Comparison of ENCODE assay signal across 16 cellular contexts in the genomic region with DNA sequence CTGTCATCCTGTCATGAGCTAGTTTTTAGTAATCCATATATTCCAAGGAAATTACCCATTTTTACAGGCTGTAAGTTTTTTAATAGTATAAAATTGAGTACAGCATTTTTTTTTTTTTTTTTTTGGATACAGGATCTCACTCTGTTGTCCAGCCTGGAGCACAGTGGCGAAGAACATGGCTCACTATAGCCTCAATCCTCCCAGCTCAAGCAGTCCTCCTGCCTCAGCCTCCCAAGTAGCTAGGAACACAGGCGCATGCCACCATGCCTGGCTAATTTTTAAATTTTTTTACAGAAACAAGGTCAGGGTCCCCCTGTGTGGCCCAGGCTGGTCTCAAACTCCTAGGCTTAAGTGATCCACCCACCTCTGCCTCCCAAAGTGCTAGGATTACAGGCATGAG. TPM values are rescaled to one million over a fixed set of nuclear protein-coding genes. Genes with fewer than 3 reads are reported as not detected.
DNase-seq lines count a peak whose midpoint lies in the region; ATAC-seq, FAIRE-seq and TF ChIP-seq lines count a peak whose summit lies in the region.
"Had no signal": no experiment of that assay in that cellular context is flagged by ENCODE, and none has a peak within 500 bp of the region (broad histone marks: within the 10 kb centered on the region; RNA-seq: fewer than 3 reads in every experiment).

No MANE protein-coding gene starts in this region.

- BruUV-seq in K562 (replicated peaks; lab: Mats Ljungman, UMichigan): no TSS peak

- H3K4me3 ChIP-seq in K562: no peak overlapping the region
- H3K4me3 ChIP-seq: BLaER1 treated with 17β-estradiol and CSF1 and Interleukin-3, amounts not matched to agents 10 nM and 100 nM; HAP-1 had no signal

- intact Hi-C loops in K562 (cut with micrococcal nuclease): no loop called here
- intact Hi-C loops in natural killer cell (cut with micrococcal nuclease): no loop called here

- H3K4me1 ChIP-seq in K562 (replicated peaks in 1 of 2; ENCODE audit: control insufficient read depth in 2 of 2, insufficient read depth in 2 of 2, low read length in 2 of 2): peaks cover 3 to 29% of the 10 kb centered on the region in 2 experiments; a peak in 3 of 5 replicates
- no peaks in the 10 kb centered on the region for H3K4me1 ChIP-seq in foreskin keratinocyte
- H3K4me1 ChIP-seq: BLaER1 treated with 17β-estradiol and CSF1 and Interleukin-3, amounts not matched to agents 10 nM and 100 nM; HAP-1 had no signal

- no peak overlapping the region for H2AFZ ChIP-seq in K562 (ENCODE audit: low read depth, low read length)

- TF ChIP-seq POLR2A in K562 (conservative IDR thresholded peaks at IDR 0.05): no peak

- H3K9me3 Mint-ChIP-seq in activated naive CD4-positive, alpha-beta T cell treated with anti-CD3 and anti-CD28 coated beads, Interleukin-2, amount 50 U/mL, for 72 hours: no peaks in the 10 kb centered on the region
- no peaks in the 10 kb centered on the region for H3K9me3 Mint-ChIP-seq in activated naive CD4-positive, alpha-beta T cell treated with anti-CD3 and anti-CD28 coated beads, Interleukin-2, amount 10 ng/mL, durations not matched to agents 7 days and 5 days
- no peaks in the 10 kb centered on the region for H3K9me3 Mint-ChIP-seq in natural killer cell
- H3K9me3 Mint-ChIP-seq in stimulated activated naive B cell treated with anti-CD40 and anti-IgM and Interleukin-4, amounts not matched to agents 10 μg/mL and 1 μg/mL and 100 μg/mL, for 72 hours: no peaks in the 10 kb centered on the region
- H3K9me3 Mint-ChIP-seq: CD4-positive, CD25-positive, alpha-beta regulatory T cell had no signal

- no peaks in the 10 kb centered on the region for H3K27me3 Mint-ChIP-seq in activated naive CD4-positive, alpha-beta T cell treated with anti-CD3 and anti-CD28 coated beads, Interleukin-2, amount 10 ng/mL, durations not matched to agents 7 days and 5 days
- no peaks in the 10 kb centered on the region for H3K27me3 Mint-ChIP-seq in natural killer cell (ENCODE audit: low read depth in 2 of 2)
- no peaks in the 10 kb centered on the region for H3K27me3 Mint-ChIP-seq in stimulated activated naive B cell treated with anti-CD40 and anti-IgM and Interleukin-4, amounts not matched to agents 10 μg/mL and 1 μg/mL and 100 μg/mL, for 72 hours
- H3K27me3 Mint-ChIP-seq: CD4-positive, CD25-positive, alpha-beta regulatory T cell had no signal

- H3K9me1 ChIP-seq in K562 (ENCODE audit: control insufficient read depth, insufficient read depth, low read length): no peaks in the 10 kb centered on the region

- H3K27ac Mint-ChIP-seq in activated naive CD4-positive, alpha-beta T cell treated with anti-CD3 and anti-CD28 coated beads, Interleukin-2, amount 50 U/mL, for 72 hours: peak overlapping the region; percentile 54 to 68
- H3K27ac Mint-ChIP-seq in activated naive CD4-positive, alpha-beta T cell treated with anti-CD3 and anti-CD28 coated beads, Interleukin-2, amount 10 ng/mL, durations not matched to agents 7 days and 5 days: no peak overlapping the region
- peak overlapping the region; percentile 13 to 75 for H3K27ac Mint-ChIP-seq in natural killer cell
- H3K27ac Mint-ChIP-seq in stimulated activated naive B cell treated with anti-CD40 and anti-IgM and Interleukin-4, amounts not matched to agents 10 μg/mL and 1 μg/mL and 100 μg/mL, for 72 hours: peak overlapping the region; percentile 47

- TF ChIP-seq RAD21 in K562 (CRISPR knock-in tag; conservative IDR thresholded peaks at IDR 0.05 in 1 of 2, IDR thresholded peaks at IDR 0.05 in 1 of 2): no peak

- no peak for TF ChIP-seq CTCF in K562 (IDR thresholded peaks at IDR 0.05 in 2 of 3, conservative IDR thresholded peaks at IDR 0.05 in 1 of 3; ENCODE audit: insufficient read depth in 2 of 3, low read depth in 1 of 3, low read length in 3 of 3)
- no peak for TF ChIP-seq CTCF in natural killer cell (IDR thresholded peaks at IDR 0.05)
- TF ChIP-seq CTCF in foreskin keratinocyte (conservative IDR thresholded peaks at IDR 0.05): no peak

- in situ Hi-C loops in K562 (cut with MboI): no loop called here

- H4K20me1 ChIP-seq in K562 (replicated peaks; ENCODE audit: control insufficient read depth, insufficient read depth, low read length): no peaks in the 10 kb centered on the region; the same call in 1 of the 2 replicates

- no peaks in the 10 kb centered on the region for H3K27me3 ChIP-seq in K562 (ENCODE audit: control insufficient read depth in 2 of 2, insufficient read depth in 2 of 2, low read length in 2 of 2)
- H3K27me3 ChIP-seq in foreskin keratinocyte: no peaks in the 10 kb centered on the region
- H3K27me3 ChIP-seq: BLaER1 treated with 17β-estradiol and CSF1 and Interleukin-3, amounts not matched to agents 10 nM and 100 nM had no signal

- TF ChIP-seq EP300 in K562 (IDR thresholded peaks at IDR 0.05; ENCODE audit: low read length): no peak

- no peak for ATAC-seq in activated naive CD4-positive, alpha-beta T cell treated with anti-CD3 and anti-CD28 coated beads, Interleukin-2, amount 50 U/mL, for 72 hours
- no peak for ATAC-seq in K562
- no peak for ATAC-seq in natural killer cell
- ATAC-seq in stimulated activated naive B cell treated with anti-CD40 and anti-IgM and Interleukin-4, amounts not matched to agents 10 μg/mL and 1 μg/mL and 100 μg/mL, for 72 hours (replicated peaks): no peak
- no peak for ATAC-seq in GM18868 (IDR thresholded peaks at IDR 0.05; ENCODE audit: unreplicated experiment)
- ATAC-seq in foreskin keratinocyte: no peak

- no peak overlapping the region for H3K4me3 Mint-ChIP-seq in activated naive CD4-positive, alpha-beta T cell treated with anti-CD3 and anti-CD28 coated beads, Interleukin-2, amount 10 ng/mL, durations not matched to agents 7 days and 5 days
- H3K4me3 Mint-ChIP-seq in natural killer cell: no peak overlapping the region
- no peak overlapping the region for H3K4me3 Mint-ChIP-seq in stimulated activated naive B cell treated with anti-CD40 and anti-IgM and Interleukin-4, amounts not matched to agents 10 μg/mL and 1 μg/mL and 100 μg/mL, for 72 hours
- H3K4me3 Mint-ChIP-seq: CD4-positive, CD25-positive, alpha-beta regulatory T cell had no signal

- peaks cover 25% of the 10 kb centered on the region for H3K79me2 ChIP-seq in K562 (ENCODE audit: control insufficient read depth, insufficient read depth, low read length)

- peak overlapping the region; percentile 32; the same call in 1 of the 2 replicates for H3K4me2 ChIP-seq in K562 (ENCODE audit: insufficient read depth, low read length)
- H3K4me2 ChIP-seq: BLaER1 treated with 17β-estradiol and CSF1 and Interleukin-3, amounts not matched to agents 10 nM and 100 nM had no signal

- H3K36me3 Mint-ChIP-seq in activated naive CD4-positive, alpha-beta T cell treated with anti-CD3 and anti-CD28 coated beads, Interleukin-2, amount 50 U/mL, for 72 hours: peaks cover 13 to 43% of the 10 kb centered on the region in 2 donors
- peaks cover 64% of the 10 kb centered on the region for H3K36me3 Mint-ChIP-seq in activated naive CD4-positive, alpha-beta T cell treated with anti-CD3 and anti-CD28 coated beads, Interleukin-2, amount 10 ng/mL, durations not matched to agents 7 days and 5 days
- peaks cover 8% of the 10 kb centered on the region for H3K36me3 Mint-ChIP-seq in natural killer cell
- H3K36me3 Mint-ChIP-seq in stimulated activated naive B cell treated with anti-CD40 and anti-IgM and Interleukin-4, amounts not matched to agents 10 μg/mL and 1 μg/mL and 100 μg/mL, for 72 hours: peaks cover 28 to 42% of the 10 kb centered on the region in 2 donors

- no peak for FAIRE-seq in K562 (lab: Jason Lieb, UNC)
- FAIRE-seq: GM18507, H1 had no signal

- CTCF ChIA-PET in activated naive CD4-positive, alpha-beta T cell treated with anti-CD3 and anti-CD28 coated beads, Interleukin-2, amount 10 ng/mL, durations not matched to agents 7 days and 5 days (lab: Charles Lee): interaction anchor here (0.6 kb wide), 1 partner anchor 11 kb away, joined by 3 read pairs; no protein-coding TSS in a partner anchor
- CTCF ChIA-PET in K562 (lab: Yijun Ruan, JAX; ENCODE audit: low intra/inter-chr PET ratio): no interaction called here

- 94% methylated on average over 2 of the region's 2 CpGs for WGBS in K562 (ENCODE audit: insufficient coverage, low coverage, missing lambda C conversion rate)

- H3K36me3 ChIP-seq in K562 (ENCODE audit: control insufficient read depth, insufficient read depth, low read length): peaks cover 35% of the 10 kb centered on the region
- H3K36me3 ChIP-seq: HAP-1 had no signal

- H3K27ac ChIP-seq in K562 (ENCODE audit: extremely low read depth, low read depth, low read length) (no peak overlapping the region), foreskin keratinocyte (no peak overlapping the region)
- H3K27ac ChIP-seq: BLaER1 treated with 17β-estradiol and CSF1 and Interleukin-3, amounts not matched to agents 10 nM and 100 nM had no signal

- POLR2A ChIA-PET in K562 (lab: Yijun Ruan, JAX): interaction anchor here (0.9 to 1.7 kb wide), 3 partner anchors 9 to 13 kb away, joined by 3 to 5 read pairs (median 3); no protein-coding TSS in a partner anchor

- DNase-seq in activated naive CD4-positive, alpha-beta T cell treated with anti-CD3 and anti-CD28 coated beads, Interleukin-2, amount 50 U/mL, for 72 hours (ENCODE audit: low spot score in 2 of 2): no peak
- no peak for DNase-seq in activated naive CD4-positive, alpha-beta T cell treated with anti-CD3 and anti-CD28 coated beads, Interleukin-2, amount 10 ng/mL, durations not matched to agents 7 days and 5 days
- DNase-seq in K562 (ENCODE audit: extremely low read depth in 1 of 4, low spot score in 3 of 4): no peak
- no peak for DNase-seq in natural killer cell
- no peak for DNase-seq in stimulated activated naive B cell treated with anti-CD40 and anti-IgM and Interleukin-4, amounts not matched to agents 10 μg/mL and 1 μg/mL and 100 μg/mL, for 72 hours
- no peak for DNase-seq in GOT3 (lab: John Stamatoyannopoulos, UW)
- DNase-seq in foreskin keratinocyte: no peak
- DNase-seq: ACHN; Calu3; CD4-positive, CD25-positive, alpha-beta regulatory T cell; DMS 273 treated with DMSO at 0.1 percent for 48 hours had no signal

- H3K4me1 Mint-ChIP-seq in activated naive CD4-positive, alpha-beta T cell treated with anti-CD3 and anti-CD28 coated beads, Interleukin-2, amount 10 ng/mL, durations not matched to agents 7 days and 5 days: no peaks in the 10 kb centered on the region
- H3K4me1 Mint-ChIP-seq in natural killer cell: peaks cover 24 to 37% of the 10 kb centered on the region in 2 donors
- peaks cover 7 to 13% of the 10 kb centered on the region in 2 donors for H3K4me1 Mint-ChIP-seq in stimulated activated naive B cell treated with anti-CD40 and anti-IgM and Interleukin-4, amounts not matched to agents 10 μg/mL and 1 μg/mL and 100 μg/mL, for 72 hours

- no peaks in the 10 kb centered on the region for H3K9me3 ChIP-seq in K562 (replicated peaks; ENCODE audit: control insufficient read depth, insufficient read depth, low read depth, low read length)
- H3K9me3 ChIP-seq: BLaER1 treated with 17β-estradiol and CSF1 and Interleukin-3, amounts not matched to agents 10 nM and 100 nM; HAP-1 had no signal

- H3K9ac ChIP-seq in K562 (ENCODE audit: insufficient read depth in 1 of 2, low read depth in 2 of 2, low read length in 2 of 2): no peak overlapping the region
- H3K9ac ChIP-seq: BLaER1 treated with 17β-estradiol and CSF1 and Interleukin-3, amounts not matched to agents 10 nM and 100 nM had no signal

RNA-seq across cellular contexts. Expression of gene ANKRD12, which starts 56.5 kb away (rescaled TPM):
- total RNA-seq in activated naive CD4-positive, alpha-beta T cell treated with anti-CD3 and anti-CD28 coated beads, Interleukin-2, amount 50 U/mL, for 72 hours: 10 to 100 TPM; 63.7 to 72.3 TPM
- 17.5 and 89.7 TPM in 2 replicates for total RNA-seq in K562 (2011; cell fraction: chromatin; rRNA removed; ENCODE audit: low replicate concordance)
- total RNA-seq in K562 (2011; cell fraction: nucleolus; rRNA removed): 16.0 and 17.8 TPM in 2 replicates
- 20.1 and 30.6 TPM in 2 replicates for total RNA-seq in K562 (2011; cell fraction: nucleoplasm; rRNA removed)
- 15.9 and 24.7 TPM in 2 replicates for total RNA-seq in K562 (2014; rRNA removed)
- 23.6 and 29.9 TPM in 2 replicates for total RNA-seq in K562 (2014; rRNA removed; fragmentation: Illumina TruSeq; extraction: Trizol)
- 24.7 and 28.2 TPM in 2 replicates for total RNA-seq in K562 (2015; rRNA removed; fragmentation: Illumina TruSeq; extraction: Trizol)
- total RNA-seq in K562 (2021): 24.2 and 25.4 TPM in 2 replicates
- 10.7 and 11.8 TPM in 2 replicates for polyA plus RNA-seq in K562 (2011; rRNA removed)
- polyA plus RNA-seq in K562 (2011; cell fraction: cytosol; rRNA removed): 1.3 and 3.0 TPM in 2 replicates
- 18.0 and 18.6 TPM in 2 replicates for polyA plus RNA-seq in K562 (2011; cell fraction: nucleus; rRNA removed)
- polyA plus RNA-seq in K562 (2012): 10.7 and 12.0 TPM in 2 replicates
- polyA plus RNA-seq in K562 (2014; fragmentation: Illumina TruSeq; extraction: Trizol): 9.5 and 16.0 TPM in 2 replicates
- polyA plus RNA-seq in K562 (2014; fragmentation: Nextera tagmentation; extraction: Ambion mirVana): 10 to 100 TPM; 12.3 to 15.7 TPM
- polyA plus RNA-seq in K562 (2014; rRNA removed): 5.8 and 6.6 TPM in 2 replicates
- polyA minus RNA-seq in K562 (2011; rRNA and poly(A)+ RNA removed): 88.7 and 115 TPM in 2 replicates
- polyA minus RNA-seq in K562 (2011; cell fraction: cytosol; rRNA and poly(A)+ RNA removed): 21.7 and 26.1 TPM in 2 replicates
- 29.1 and 58.8 TPM in 2 replicates for polyA minus RNA-seq in K562 (2011; cell fraction: nucleus; rRNA and poly(A)+ RNA removed)
- 100 to 1,000 TPM; 136 to 148 (median 141) TPM for total RNA-seq in natural killer cell
- total RNA-seq in foreskin keratinocyte: 12.4 and 12.9 TPM in 2 replicates
- 4.1 and 4.7 TPM in 2 replicates for polyA plus RNA-seq in foreskin keratinocyte
